ENCODE assay signal across 8 cellular contexts in genomic region chr20:51624157-51624731, GRCh38.
DNase-seq lines count a peak whose midpoint lies in the region; ATAC-seq and TF ChIP-seq lines count a peak whose summit lies in the region.

No MANE protein-coding gene starts in this region.

- H3K27ac ChIP-seq in KMS-11 (no peak overlapping the region), SU-DHL-6 (ENCODE audit: low read depth, low read length) (no peak overlapping the region), hepatocyte (no peak overlapping the region)

- no peaks in the 10 kb centered on the region for H3K9me2 ChIP-seq in SU-DHL-6 (replicated peaks; ENCODE audit: insufficient read depth, low read length)
- H3K9me2 ChIP-seq in hepatocyte (replicated peaks; ENCODE audit: insufficient read depth) = no peaks in the 10 kb centered on the region

- 50% methylated on average over 17 of the region's 17 CpGs for WGBS in hepatocyte (ENCODE audit: low lambda C conversion rate, missing lambda C conversion rate)

- no peaks in the 10 kb centered on the region for H4K20me1 ChIP-seq in KMS-11 (ENCODE audit: insufficient read depth)
- H4K20me1 ChIP-seq in SU-DHL-6 (ENCODE audit: low read depth, low read length) = no peaks in the 10 kb centered on the region
- H4K20me1 ChIP-seq in hepatocyte (ENCODE audit: insufficient read depth, poor library complexity, severe bottlenecking) = no peaks in the 10 kb centered on the region

- H3K4me3 ChIP-seq in KMS-11 (IDR thresholded peaks at IDR 0.05; ENCODE audit: insufficient read depth, low read depth, low read length) (no peak overlapping the region), SU-DHL-6 (ENCODE audit: insufficient read depth, low read length, poor library complexity, severe bottlenecking) (no peak overlapping the region), hepatocyte (no peak overlapping the region)

- no peaks in the 10 kb centered on the region for H3K9me3 ChIP-seq in SU-DHL-6 (ENCODE audit: insufficient read depth, low read length)
- H3K9me3 ChIP-seq in hepatocyte (ENCODE audit: low read depth) = no peaks in the 10 kb centered on the region

- DNase-seq in NCI-H2081 (lab: John Stamatoyannopoulos, UW) (peak; percentile 40 to 51), NCI-H2081 treated with DMSO at 0.1 percent for 48 hours (lab: John Stamatoyannopoulos, UW) (no peak), hepatocyte (ENCODE audit: low spot score) (peak; percentile 73)
- peak; percentile 22 for DNase-seq in activated naive CD8-positive, alpha-beta T cell treated with anti-CD3 and anti-CD28 coated beads, Interleukin-2, amount 50 U/mL, for 16 hours (ENCODE audit: low read depth, low spot score)
- peak; percentile 28 to 56 for DNase-seq in stimulated activated CD4-positive, alpha-beta T cell treated with anti-CD3 and anti-CD28 coated beads, Interleukin-15, amount 100 ng/mL, for 1 hour (ENCODE audit: low read depth in 1 of 2, low spot score in 1 of 2)

- peak overlapping the region; percentile 66 for H2AFZ ChIP-seq in KMS-11 (ENCODE audit: low read depth)
- H2AFZ ChIP-seq in SU-DHL-6 (ENCODE audit: low read depth, low read length, severe bottlenecking) = peak overlapping the region; percentile 4
- H2AFZ ChIP-seq in hepatocyte = no peak overlapping the region

- peak; percentile 94 for TF ChIP-seq CTCF in KMS-11 (conservative IDR thresholded peaks at IDR 0.05; ENCODE audit: low read depth, low read length)
- TF ChIP-seq CTCF in SU-DHL-6 (IDR thresholded peaks at IDR 0.05; ENCODE audit: insufficient read depth, low read length, poor library complexity, severe bottlenecking) = peak; percentile 60
- peak; percentile 57 for TF ChIP-seq CTCF in hepatocyte (IDR thresholded peaks at IDR 0.05; ENCODE audit: poor library complexity)

- no peaks in the 10 kb centered on the region for H3K27me3 ChIP-seq in KMS-11 (ENCODE audit: insufficient read depth, low read depth)
- no peaks in the 10 kb centered on the region for H3K27me3 ChIP-seq in SU-DHL-6 (ENCODE audit: low read length)
- H3K27me3 ChIP-seq in hepatocyte = no peaks in the 10 kb centered on the region

- H3K4me2 ChIP-seq in KMS-11 = peak overlapping the region; percentile 40; the same call in 1 of the 2 replicates
- H3K4me2 ChIP-seq in SU-DHL-6 (ENCODE audit: low read depth, low read length, poor library complexity, severe bottlenecking) = no peak overlapping the region
- H3K4me2 ChIP-seq in hepatocyte = no peak overlapping the region

- H3K36me3 ChIP-seq in KMS-11 (ENCODE audit: insufficient read depth) (no peaks in the 10 kb centered on the region), SU-DHL-6 (ENCODE audit: low read length) (no peaks in the 10 kb centered on the region), hepatocyte (replicated peaks; ENCODE audit: insufficient read depth, low read depth) (no peaks in the 10 kb centered on the region)

- no peaks in the 10 kb centered on the region for H3K79me2 ChIP-seq in KMS-11 (ENCODE audit: insufficient read depth, low read depth)
- H3K79me2 ChIP-seq in SU-DHL-6 (ENCODE audit: insufficient read depth, low read length) = no peaks in the 10 kb centered on the region
- no peaks in the 10 kb centered on the region for H3K79me2 ChIP-seq in hepatocyte

- H3K9ac ChIP-seq in KMS-11 = no peak overlapping the region
- H3K9ac ChIP-seq in SU-DHL-6 (ENCODE audit: low read length) = no peak overlapping the region

- peaks cover 16% of the 10 kb centered on the region for H3K4me1 ChIP-seq in KMS-11 (ENCODE audit: low read depth, poor library complexity, severe bottlenecking)
- H3K4me1 ChIP-seq in hepatocyte (ENCODE audit: insufficient read depth) = no peaks in the 10 kb centered on the region

- ATAC-seq in HG02870 (IDR thresholded peaks at IDR 0.05; ENCODE audit: unreplicated experiment) = no peak

- no peaks in the 10 kb centered on the region for H3F3A ChIP-seq in SU-DHL-6 (ENCODE audit: insufficient read depth)
